Comparison of ENCODE assay signal across 8 cellular contexts in the genomic region with DNA sequence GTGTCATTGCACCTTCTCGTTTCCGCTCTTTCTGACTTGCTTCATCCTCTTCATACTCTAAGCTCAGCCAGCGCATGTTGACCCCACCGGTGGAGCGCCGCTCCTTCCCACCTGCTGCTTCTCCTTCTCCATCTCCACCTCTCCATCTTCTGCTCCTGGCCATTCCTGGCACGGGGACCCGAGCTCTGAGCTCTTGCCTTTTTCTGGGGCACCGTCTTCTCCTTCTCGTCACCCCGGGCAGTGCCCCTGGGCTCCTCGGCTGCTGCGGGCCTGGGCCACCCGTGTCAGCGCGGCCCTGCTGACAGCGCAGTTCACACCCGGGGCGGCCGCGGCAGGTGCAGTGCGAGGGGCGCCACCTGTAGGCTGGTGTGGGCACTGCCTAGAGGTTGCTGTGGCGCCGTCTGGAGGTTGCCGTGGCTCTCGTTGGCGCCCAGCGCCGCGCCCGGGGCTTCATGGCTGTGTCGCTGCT. TPM values are rescaled to one million over a fixed set of nuclear protein-coding genes. Genes with fewer than 3 reads are reported as not detected.
A peak's percentile ranks its signal among the peaks of the same experiment; 100 is the strongest.
DNase-seq lines count a peak whose midpoint lies in the region; ATAC-seq and TF ChIP-seq lines count a peak whose summit lies in the region.
"Not testable (repeated sequence)": the region's sequence is repeated elsewhere in the genome, so short reads cannot be mapped to it uniquely, and the experiment has no call there.

No MANE protein-coding gene starts in this region.

- not testable (repeated sequence) for H2AFZ ChIP-seq in neural progenitor cell (replicated peaks)

- not testable (repeated sequence) for H3K27ac Mint-ChIP-seq in activated T-helper 17 cell treated with anti-CD3 and anti-CD28 coated beads, Interleukin-2, amount 50 U/mL, for 72 hours; neural progenitor cell

- TF ChIP-seq CTCF in foreskin keratinocyte (conservative IDR thresholded peaks at IDR 0.05) = not testable (repeated sequence)
- peak; percentile 12 for TF ChIP-seq CTCF in neural progenitor cell (IDR thresholded peaks at IDR 0.05)

- H3K36me3 Mint-ChIP-seq in activated T-helper 17 cell treated with anti-CD3 and anti-CD28 coated beads, Interleukin-2, amount 50 U/mL, for 72 hours (ENCODE audit: low read depth); neural progenitor cell: not testable (repeated sequence)

- H3K9me3 ChIP-seq in neural progenitor cell (ENCODE audit: low read depth) = not testable (repeated sequence)

- not testable (repeated sequence) for H3K27me3 ChIP-seq in foreskin keratinocyte, neural progenitor cell

- H4K20me1 ChIP-seq in neural progenitor cell (ENCODE audit: low read depth) = not testable (repeated sequence)

- H3K36me3 ChIP-seq in neural progenitor cell = not testable (repeated sequence)

- DNase-seq in T-helper 1 cell = peak in 4 of 5 donors; percentile 12 to 40 (median 25)
- not testable (repeated sequence) for DNase-seq in foreskin keratinocyte; neural progenitor cell (ENCODE audit: low spot score)
- DNase-seq in stimulated activated naive CD8-positive, alpha-beta T cell treated with anti-CD3 and anti-CD28 coated beads, Interleukin-15, Interleukin-2, amounts not matched to agents 100 U/mL and 50 U/mL, for 24 hours = peak; percentile 41

- H3K79me2 ChIP-seq in neural progenitor cell (ENCODE audit: low read depth) = not testable (repeated sequence)

- not testable (repeated sequence) for H3K4me1 ChIP-seq in foreskin keratinocyte, neural progenitor cell

- not testable (repeated sequence) for H3K4me2 ChIP-seq in neural progenitor cell

- not testable (repeated sequence) for H3K4me3 ChIP-seq in neural progenitor cell

- not testable (repeated sequence) for H3K9me3 Mint-ChIP-seq in activated T-helper 17 cell treated with anti-CD3 and anti-CD28 coated beads, Interleukin-2, amount 50 U/mL, for 72 hours; neural progenitor cell

- H3K4me3 Mint-ChIP-seq in activated T-helper 17 cell treated with anti-CD3 and anti-CD28 coated beads, Interleukin-2, amount 50 U/mL, for 72 hours; neural progenitor cell: not testable (repeated sequence)

- H3K27ac ChIP-seq in foreskin keratinocyte, neural progenitor cell: not testable (repeated sequence)

- H3K4me1 Mint-ChIP-seq in activated T-helper 17 cell treated with anti-CD3 and anti-CD28 coated beads, Interleukin-2, amount 50 U/mL, for 72 hours; neural progenitor cell: not testable (repeated sequence)

- H3F3A ChIP-seq in neural progenitor cell (ENCODE audit: low read depth) = not testable (repeated sequence)

- H3K9ac ChIP-seq in neural progenitor cell = not testable (repeated sequence)

- H3K27me3 Mint-ChIP-seq in activated T-helper 17 cell treated with anti-CD3 and anti-CD28 coated beads, Interleukin-2, amount 50 U/mL, for 72 hours; neural progenitor cell (ENCODE audit: insufficient read depth, low read depth): not testable (repeated sequence)

- ATAC-seq in GM18498 (IDR thresholded peaks at IDR 0.05; ENCODE audit: unreplicated experiment) (peak; percentile 97), GM21526 (IDR thresholded peaks at IDR 0.05; ENCODE audit: low FRiP score, unreplicated experiment) (peak; percentile 87), HG03103 (IDR thresholded peaks at IDR 0.05; ENCODE audit: low read depth, unreplicated experiment) (peak; percentile 94), foreskin keratinocyte (peak; percentile 97)
- ATAC-seq in activated T-helper 17 cell treated with anti-CD3 and anti-CD28 coated beads, Interleukin-2, amount 50 U/mL, for 72 hours (replicated peaks) = peak; percentile 98
- ATAC-seq in stimulated activated naive CD8-positive, alpha-beta T cell treated with anti-CD3 and anti-CD28 coated beads, Interleukin-15, Interleukin-2, amounts not matched to agents 100 U/mL and 50 U/mL, for 24 hours = peak; percentile 100

RNA-seq across cellular contexts. Expression of gene NPIPB9, which starts 1.6 kb away (rescaled TPM):
- total RNA-seq in activated T-helper 17 cell treated with anti-CD3 and anti-CD28 coated beads, Interleukin-2, amount 50 U/mL, for 72 hours = 1 to 10 TPM; 4.2 to 7.0 TPM
- total RNA-seq in foreskin keratinocyte (0.07 and 0.53 TPM in 2 replicates), neural progenitor cell (ENCODE audit: low replicate concordance) (2.8 TPM in 1 of 2 replicates, not detected in the other)
- 0.07 and 0.10 TPM in 2 replicates for polyA plus RNA-seq in foreskin keratinocyte

RNA-seq across cellular contexts. Expression of gene EIF3C, which starts 38.8 kb away (rescaled TPM):
- total RNA-seq in activated T-helper 17 cell treated with anti-CD3 and anti-CD28 coated beads, Interleukin-2, amount 50 U/mL, for 72 hours = 100 to 1,000 TPM; 356 to 481 TPM
- 512 and 722 TPM in 2 replicates for total RNA-seq in foreskin keratinocyte
- 758 and 853 TPM in 2 replicates for polyA plus RNA-seq in foreskin keratinocyte
- 172 and 237 TPM in 2 replicates for total RNA-seq in neural progenitor cell (ENCODE audit: low replicate concordance)
